8 cellular contexts compared by ENCODE assay signal in genomic region chr1:146376708-146377496, GRCh38.
DNase-seq lines count a peak whose midpoint lies in the region; ATAC-seq and TF ChIP-seq lines count a peak whose summit lies in the region.
"Not testable (repeated sequence)": the region's sequence is repeated elsewhere in the genome, so short reads cannot be mapped to it uniquely, and the experiment has no call there.

No MANE protein-coding gene starts in this region.

- H3K9me3 ChIP-seq in breast epithelium; smooth muscle cell (replicated peaks; ENCODE audit: low read depth): not testable (repeated sequence)

- WGBS in smooth muscle cell (ENCODE audit: low lambda C conversion rate): 2% methylated on average over 35 of the region's 42 CpGs

- H3K4me2 ChIP-seq in smooth muscle cell: peak overlapping the region; percentile 75

- peak; percentile 98 for TF ChIP-seq POLR2A in breast epithelium (IDR thresholded peaks at IDR 0.05)

- not testable (repeated sequence) for H3K36me3 Mint-ChIP-seq in immature natural killer cell

- intact Hi-C loops in breast epithelium (cut with DNase I; ENCODE audit: low total_unique reads): not testable (repeated sequence)

- peak overlapping the region; percentile 90 to 99 (median 98) for H3K27ac Mint-ChIP-seq in immature natural killer cell

- H3F3A ChIP-seq in smooth muscle cell (ENCODE audit: low read depth): not testable (repeated sequence)

- H3K9ac ChIP-seq in smooth muscle cell (ENCODE audit: low read depth): peak overlapping the region; percentile 70

- H3K4me3 ChIP-seq in AG04449 (ENCODE audit: low read depth, low read length) (peak overlapping the region; percentile 32), breast epithelium (peak overlapping the region; percentile 22 to 59 (median 49)), smooth muscle cell (peak overlapping the region; percentile 51)

- H3K27ac ChIP-seq in VCaP: peak overlapping the region; percentile 74
- peak overlapping the region; percentile 89 to 93 for H3K27ac ChIP-seq in breast epithelium
- H3K27ac ChIP-seq in smooth muscle cell (ENCODE audit: low read depth): peak overlapping the region; percentile 83

- not testable (repeated sequence) for H3K4me1 ChIP-seq in breast epithelium; smooth muscle cell (ENCODE audit: low read depth)

- H4K20me1 ChIP-seq in smooth muscle cell (ENCODE audit: low read depth): not testable (repeated sequence)

- POLR2A ChIA-PET in AG04449 (lab: Yijun Ruan, JAX): interaction anchor here (0.7 to 2.5 kb wide), 3 partner anchors 8 to 1831 kb away, joined by 3 to 41 read pairs (median 4); no protein-coding TSS in a partner anchor

- CTCF ChIA-PET in AG04449 (lab: Yijun Ruan, JAX): not testable (repeated sequence)

- H2AFZ ChIP-seq in smooth muscle cell (ENCODE audit: low read depth): not testable (repeated sequence)

- ATAC-seq in GM18873 (IDR thresholded peaks at IDR 0.05; ENCODE audit: low FRiP score, unreplicated experiment) (peak; percentile 82), HG03108 (IDR thresholded peaks at IDR 0.05; ENCODE audit: unreplicated experiment) (peak; percentile 83)

- not testable (repeated sequence) for TF ChIP-seq CTCF in AG04449 (IDR thresholded peaks at IDR 0.05; ENCODE audit: insufficient read depth, low read length, missing control alignments); VCaP (conservative IDR thresholded peaks at IDR 0.05); breast epithelium (IDR thresholded peaks at IDR 0.05); smooth muscle cell (IDR thresholded peaks at IDR 0.05; ENCODE audit: borderline replicate concordance, insufficient read depth, poor library complexity, severe bottlenecking)

- DNase-seq in AG04449 (ENCODE audit: low read depth, low spot score) (peak; percentile 97), NCI-H2171 treated with DMSO at 0.1 percent for 48 hours (lab: John Stamatoyannopoulos, UW) (peak; percentile 93), breast epithelium (ENCODE audit: low spot score in 2 of 2) (peak; percentile 77 to 86), immature natural killer cell (peak; percentile 82 to 92 (median 84)), smooth muscle cell (lab: John Stamatoyannopoulos, UW; ENCODE audit: unreplicated experiment) (peak; percentile 59)

- peaks cover 20 to 22% of the 10 kb centered on the region in 2 donors for H3K4me1 Mint-ChIP-seq in immature natural killer cell

- H3K79me2 ChIP-seq in smooth muscle cell (ENCODE audit: low read depth): not testable (repeated sequence)

- H3K27me3 ChIP-seq in breast epithelium; smooth muscle cell (ENCODE audit: low read depth): not testable (repeated sequence)

- H3K27me3 Mint-ChIP-seq in immature natural killer cell (ENCODE audit: low read depth in 3 of 3): peaks cover 9 to 15% (median 14%) of the 10 kb centered on the region in 3 donors

- H3K9me3 Mint-ChIP-seq in immature natural killer cell: not testable (repeated sequence)

- peak overlapping the region; percentile 89 to 92 (median 90) for H3K4me3 Mint-ChIP-seq in immature natural killer cell

- H3K36me3 ChIP-seq in breast epithelium; smooth muscle cell (ENCODE audit: low read depth): not testable (repeated sequence)

Comparison
In these comparisons a context has a peak if more than half of its experiments do, and no peak if none do; other contexts are left out.
1. Peak in every context shown above with its lines: DNase-seq, ATAC-seq, H3K4me3 ChIP-seq and H3K27ac ChIP-seq.